ENCODE assay signal across 7 cellular contexts in genomic region chr7:27198871-27199801, GRCh38. TPM values are rescaled to one million over a fixed set of nuclear protein-coding genes. Genes with fewer than 3 reads are reported as not detected.
DNase-seq lines count a peak whose midpoint lies in the region; ATAC-seq and FAIRE-seq lines count a peak whose summit lies in the region.

No MANE protein-coding gene starts in this region.

- no peak for FAIRE-seq in RCC 7860 (lab: Jason Lieb, UNC)

- H3K4me3 ChIP-seq in GM08714 (ENCODE audit: low read length), result peak overlapping the region; percentile 3

- peak; percentile 45 for DNase-seq in NCI-H1105 (lab: John Stamatoyannopoulos, UW)
- peak; percentile 48 for DNase-seq in dermis blood vessel endothelial cell
- no peak for DNase-seq in sciatic nerve (ENCODE audit: low spot score)
- no peak for DNase-seq in RCC 7860 (ENCODE audit: low spot score)
- no peak for DNase-seq in effector CD8-positive, alpha-beta T cell (lab: John Stamatoyannopoulos, UW)

- intact Hi-C loops in sciatic nerve (cut with DNase I), result loop anchor here (2.0 to 10.0 kb wide), 2 partner anchors 578 to 826 kb away; no protein-coding TSS in a partner anchor

- peak; percentile 45 for ATAC-seq in sciatic nerve
- no peak for ATAC-seq in GM21447 (IDR thresholded peaks at IDR 0.05; ENCODE audit: unreplicated experiment)

RNA-seq across cellular contexts. Expression of gene HOXA13, which starts 0.8 kb away (rescaled TPM):
- under 0.01 TPM in 1 of 2 replicates, not detected in the other for total RNA-seq in dermis blood vessel endothelial cell
- 0.18 TPM for total RNA-seq in sciatic nerve

RNA-seq across cellular contexts. Expression of gene HOXA11, which starts 14.1 kb away (rescaled TPM):
- under 0.01 and 0.70 TPM in 2 replicates for total RNA-seq in dermis blood vessel endothelial cell
- 1.3 TPM for total RNA-seq in sciatic nerve

RNA-seq across cellular contexts. Expression of gene HOXA10, which starts 25.0 kb away (rescaled TPM):
- 3.7 and 4.4 TPM in 2 replicates for total RNA-seq in dermis blood vessel endothelial cell
- 11.2 TPM for total RNA-seq in sciatic nerve

RNA-seq across cellular contexts. Expression of gene HOXA9, which starts 33.8 kb away (rescaled TPM):
- total RNA-seq in dermis blood vessel endothelial cell (9.0 and 11.8 TPM in 2 replicates), sciatic nerve (7.1 TPM)

RNA-seq across cellular contexts. Expression of gene HOXA7, which starts 42.7 kb away (rescaled TPM):
- total RNA-seq in dermis blood vessel endothelial cell, result 1.4 and 2.9 TPM in 2 replicates
- total RNA-seq in sciatic nerve, result 6.2 TPM

Comparison
In these comparisons a context has a peak if more than half of its experiments do, and no peak if none do; other contexts are left out.
1. DNase-seq: peak in NCI-H1105 (single experiment) and dermis blood vessel endothelial cell (single experiment); none in sciatic nerve (single experiment), RCC 7860 (single experiment) and effector CD8-positive, alpha-beta T cell (single experiment).